Comparison of ENCODE assay signal across 8 cellular contexts in genomic region chr9:96565684-96566360, GRCh38. TPM values are rescaled to one million over a fixed set of nuclear protein-coding genes. Genes with fewer than 3 reads are reported as not detected.
DNase-seq lines count a peak whose midpoint lies in the region; ATAC-seq, FAIRE-seq and TF ChIP-seq lines count a peak whose summit lies in the region.

No MANE protein-coding gene starts in this region.

- peaks cover 5% of the 10 kb centered on the region; the same call in 1 of the 2 replicates for H3K79me2 ChIP-seq in H9 (ENCODE audit: insufficient read depth, low read length)

- H2AK5ac ChIP-seq in H9 (ENCODE audit: insufficient read length, low read length) = no peak overlapping the region

- H4K5ac ChIP-seq in H9 (ENCODE audit: insufficient read length, low read depth, low read length) = no peak overlapping the region

- H3K27me3 ChIP-seq in H9 (ENCODE audit: insufficient read depth, low read length) (no peaks in the 10 kb centered on the region), iPS-18a (ENCODE audit: control insufficient read depth, insufficient read depth, low read length) (peaks cover 6% of the 10 kb centered on the region)

- peak overlapping the region; percentile 74 to 82 for H3K4me3 Mint-ChIP-seq in H9
- peak overlapping the region; percentile 76 for H3K4me3 Mint-ChIP-seq in activated naive CD8-positive, alpha-beta T cell treated with anti-CD3 and anti-CD28 coated beads for 36 hours
- peak overlapping the region; percentile 82 for H3K4me3 Mint-ChIP-seq in stimulated activated effector memory CD8-positive, alpha-beta T cell treated with anti-CD3 and anti-CD28 coated beads, Interleukin-12 subunit alpha, Interleukin-12 subunit beta, amount 100 ng/mL, for 72 hours

- ATAC-seq in stimulated activated effector memory CD8-positive, alpha-beta T cell treated with anti-CD3 and anti-CD28 coated beads, Interleukin-12 subunit alpha, Interleukin-12 subunit beta, amount 100 ng/mL, for 72 hours = peak; percentile 41
- no peak for ATAC-seq in GM18520 (IDR thresholded peaks at IDR 0.05; ENCODE audit: unreplicated experiment)

- no peak for TF ChIP-seq CTCF in H9 (conservative IDR thresholded peaks at IDR 0.05)

- no peaks in the 10 kb centered on the region for H3K9me3 Mint-ChIP-seq in H9
- H3K9me3 Mint-ChIP-seq in activated naive CD8-positive, alpha-beta T cell treated with anti-CD3 and anti-CD28 coated beads for 36 hours = no peaks in the 10 kb centered on the region
- no peaks in the 10 kb centered on the region for H3K9me3 Mint-ChIP-seq in stimulated activated effector memory CD8-positive, alpha-beta T cell treated with anti-CD3 and anti-CD28 coated beads, Interleukin-12 subunit alpha, Interleukin-12 subunit beta, amount 100 ng/mL, for 72 hours

- H2BK120ac ChIP-seq in H9 (ENCODE audit: low read depth, low read length, poor library complexity, severe bottlenecking) = no peak overlapping the region

- H2BK15ac ChIP-seq in H9 (ENCODE audit: low read depth, low read length) = no peak overlapping the region

- no peak overlapping the region for H2AFZ ChIP-seq in H9 (ENCODE audit: low read length)

- no peak overlapping the region for H3K4ac ChIP-seq in H9 (ENCODE audit: low read depth, low read length)

- H3K56ac ChIP-seq in H9 (ENCODE audit: insufficient read length, low read depth, low read length) = no peak overlapping the region

- no peak overlapping the region for H2BK20ac ChIP-seq in H9 (ENCODE audit: low read depth, low read length, poor library complexity, severe bottlenecking)

- H3K27ac ChIP-seq in H9 (ENCODE audit: insufficient read length, low read depth, low read length) = no peak overlapping the region
- no peak overlapping the region for H3K27ac ChIP-seq in iPS-18a (ENCODE audit: low read length)

- H4K8ac ChIP-seq in H9 (replicated peaks; ENCODE audit: insufficient read length, low read depth, low read length) = no peak overlapping the region

- H3K4me1 ChIP-seq in H9 (ENCODE audit: insufficient read depth, low read length) (no peaks in the 10 kb centered on the region), iPS-18a (ENCODE audit: control insufficient read depth, low read depth, low read length) (peaks cover 10% of the 10 kb centered on the region)

- no peak overlapping the region for H3K18ac ChIP-seq in H9 (ENCODE audit: insufficient read length, low read depth, low read length)

- DNase-seq in H9 (no peak), HUDEP-2 (lab: John Stamatoyannopoulos, UW; ENCODE audit: unreplicated experiment in 76 of 76) (no peak), RCC 7860 (ENCODE audit: low spot score) (no peak)
- DNase-seq in activated naive CD8-positive, alpha-beta T cell treated with anti-CD3 and anti-CD28 coated beads for 36 hours = no peak
- DNase-seq in stimulated activated effector memory CD8-positive, alpha-beta T cell treated with anti-CD3 and anti-CD28 coated beads, Interleukin-12 subunit alpha, Interleukin-12 subunit beta, amount 100 ng/mL, for 72 hours (ENCODE audit: low spot score in 2 of 2) = no peak
- no peak for DNase-seq in stimulated activated CD4-positive, alpha-beta T cell treated with anti-CD3 and anti-CD28 coated beads, Interleukin-4, amount 100 ng/mL, for 4 hours

- H3K36me3 Mint-ChIP-seq in H9 (ENCODE audit: insufficient read depth in 1 of 3, low read depth in 3 of 3) = peaks cover 0 to 4% (median 2%) of the 10 kb centered on the region in 3 experiments; a peak in 4 of 7 replicates
- H3K36me3 Mint-ChIP-seq in activated naive CD8-positive, alpha-beta T cell treated with anti-CD3 and anti-CD28 coated beads for 36 hours = peaks cover 7% of the 10 kb centered on the region
- H3K36me3 Mint-ChIP-seq in stimulated activated effector memory CD8-positive, alpha-beta T cell treated with anti-CD3 and anti-CD28 coated beads, Interleukin-12 subunit alpha, Interleukin-12 subunit beta, amount 100 ng/mL, for 72 hours = peaks cover 6% of the 10 kb centered on the region

- peak overlapping the region; percentile 69 for H3K4me3 ChIP-seq in iPS-18a (ENCODE audit: low read length)

- H3K27me3 Mint-ChIP-seq in H9 (ENCODE audit: low read depth) = peaks cover 7% of the 10 kb centered on the region
- peaks cover 15% of the 10 kb centered on the region for H3K27me3 Mint-ChIP-seq in activated naive CD8-positive, alpha-beta T cell treated with anti-CD3 and anti-CD28 coated beads for 36 hours

- no peak overlapping the region for H2BK5ac ChIP-seq in H9 (ENCODE audit: insufficient read length, low read length)

- peak overlapping the region; percentile 59 for H3K4me2 ChIP-seq in H9 (ENCODE audit: insufficient read depth, insufficient read length, low read length)

- H3K4me1 Mint-ChIP-seq in H9 = peaks cover 15 to 16% of the 10 kb centered on the region in 2 experiments
- H3K4me1 Mint-ChIP-seq in activated naive CD8-positive, alpha-beta T cell treated with anti-CD3 and anti-CD28 coated beads for 36 hours = peaks cover 25% of the 10 kb centered on the region
- H3K4me1 Mint-ChIP-seq in stimulated activated effector memory CD8-positive, alpha-beta T cell treated with anti-CD3 and anti-CD28 coated beads, Interleukin-12 subunit alpha, Interleukin-12 subunit beta, amount 100 ng/mL, for 72 hours = peaks cover 20% of the 10 kb centered on the region

- no peak overlapping the region for H2BK12ac ChIP-seq in H9 (ENCODE audit: insufficient read length, low read depth, low read length)

- H3K9me3 ChIP-seq in H9 (ENCODE audit: control insufficient read depth, low read depth, low read length) (no peaks in the 10 kb centered on the region), iPS-18a (ENCODE audit: control insufficient read depth, low read depth, low read length) (no peaks in the 10 kb centered on the region)

- peaks cover 4% of the 10 kb centered on the region for H3K23me2 ChIP-seq in H9 (ENCODE audit: insufficient read length, low read depth, low read length, poor library complexity, severe bottlenecking)

- H3T11ph ChIP-seq in H9 (ENCODE audit: low read length) = no peak overlapping the region

- H3K14ac ChIP-seq in H9 (ENCODE audit: insufficient read depth, low read length) = no peak overlapping the region

- no peaks in the 10 kb centered on the region for H3K79me1 ChIP-seq in H9 (ENCODE audit: insufficient read depth, low read depth, low read length, poor library complexity, severe bottlenecking)

- H4K91ac ChIP-seq in H9 (ENCODE audit: insufficient read length, low read depth, low read length) = no peak overlapping the region

- FAIRE-seq in RCC 7860 (lab: Jason Lieb, UNC) = no peak

- no peak overlapping the region for H3K27ac Mint-ChIP-seq in H9
- peak overlapping the region; percentile 59 for H3K27ac Mint-ChIP-seq in activated naive CD8-positive, alpha-beta T cell treated with anti-CD3 and anti-CD28 coated beads for 36 hours
- peak overlapping the region; percentile 88 for H3K27ac Mint-ChIP-seq in stimulated activated effector memory CD8-positive, alpha-beta T cell treated with anti-CD3 and anti-CD28 coated beads, Interleukin-12 subunit alpha, Interleukin-12 subunit beta, amount 100 ng/mL, for 72 hours

- WGBS in H9 (ENCODE audit: extremely low coverage, insufficient read length, low lambda C conversion rate) = no CpG with 5 or more reads among the region's 7 CpGs

- no peak overlapping the region for H3K9ac ChIP-seq in H9 (ENCODE audit: extremely low read depth, insufficient read length, low read length)
- peak overlapping the region; percentile 44 for H3K9ac ChIP-seq in iPS-18a (ENCODE audit: low read length)

- peaks cover 4% of the 10 kb centered on the region for H3K36me3 ChIP-seq in iPS-18a (ENCODE audit: control insufficient read depth, low read depth, low read length)

- no peak overlapping the region for H3K23ac ChIP-seq in H9 (ENCODE audit: insufficient read length, low read depth, low read length)

- H4K20me1 ChIP-seq in H9 (ENCODE audit: control insufficient read depth, insufficient read depth, insufficient read length) = no peaks in the 10 kb centered on the region

RNA-seq across cellular contexts. Expression of gene CDC14B, which starts 53.8 kb away (rescaled TPM):
- total RNA-seq in H9 (2021) = 26.6 and 28.4 TPM in 2 replicates
- under 1 TPM; 0.56 to 0.70 TPM for total RNA-seq in activated naive CD8-positive, alpha-beta T cell treated with anti-CD3 and anti-CD28 coated beads for 36 hours

Comparison
In these comparisons a context has a peak if more than half of its experiments do, and no peak if none do; other contexts are left out.
1. H3K27ac Mint-ChIP-seq: peak in activated naive CD8-positive, alpha-beta T cell treated with anti-CD3 and anti-CD28 coated beads for 36 hours (single experiment) and stimulated activated effector memory CD8-positive, alpha-beta T cell treated with anti-CD3 and anti-CD28 coated beads, Interleukin-12 subunit alpha, Interleukin-12 subunit beta, amount 100 ng/mL, for 72 hours (single experiment); none in H9 (0 of 3).
2. RNA of gene CDC14B, which starts 53.8 kb away (total RNA-seq): 26.6 to 28.4 TPM in H9; 0.56 to 0.70 TPM in activated naive CD8-positive, alpha-beta T cell treated with anti-CD3 and anti-CD28 coated beads for 36 hours; every median in the first group is over 10 times any median in the second.
3. Peak in every context shown above with its lines, with median percentiles within 50 percentile points of each other: H3K4me3 Mint-ChIP-seq.